Comparison of ENCODE assay signal across 28 cellular contexts in the genomic region with DNA sequence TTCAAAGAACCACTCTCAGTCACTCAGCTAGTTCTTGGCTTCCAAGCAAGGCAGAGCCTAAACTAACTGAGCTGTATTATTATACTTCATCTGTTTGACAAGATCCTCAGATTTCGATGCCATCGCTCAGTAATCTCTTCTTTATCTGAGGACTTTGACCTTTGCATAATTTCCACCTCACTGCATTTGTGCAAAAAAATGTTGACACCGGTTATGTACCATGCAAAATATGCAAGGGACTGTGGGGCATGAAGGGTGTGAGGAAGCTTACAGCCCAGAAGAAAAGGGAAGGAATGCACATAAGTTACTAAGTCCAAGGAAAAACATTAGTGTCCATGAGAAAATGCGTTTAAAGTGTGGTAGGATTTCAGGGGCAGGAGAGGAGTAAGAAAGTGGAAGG.
"Had no signal": no experiment of that assay in that cellular context is flagged by ENCODE, and none has a peak within 500 bp of the region (broad histone marks: within the 10 kb centered on the region; RNA-seq: fewer than 3 reads in every experiment).

No MANE protein-coding gene starts in this region.

- H2AFZ ChIP-seq: neural progenitor cell, parathyroid adenoma had no signal

- H3K4me2 ChIP-seq: neural progenitor cell, smooth muscle cell had no signal

- H3K36me3 ChIP-seq: lower lobe of right lung, neural progenitor cell, neutrophil, right lobe of liver, stomach, suprapubic skin, thoracic aorta, tibial artery, uterus had no signal

- DNase-seq: hippocampal formation; kidney; left ventricle myocardium superior; lower lobe of right lung; mammary epithelial cell; mesenchymal stem cell; naive B cell; natural killer cell; nephron progenitor cell; occipital lobe; psoas muscle; right lobe of liver; stimulated activated CD4-positive, alpha-beta T cell treated with anti-CD3 and anti-CD28 coated beads, Interleukin-1b, Interleukin-23, amount 100 ng/mL, for 48 hours; stimulated activated CD4-positive, alpha-beta T cell treated with anti-CD3 and anti-CD28 coated beads, Interleukin-2, amount 100 ng/mL, for 48 hours; stimulated activated CD4-positive, alpha-beta T cell treated with anti-CD3 and anti-CD28 coated beads, Interleukin-4, amount 100 ng/mL, for 4 hours; stimulated activated CD8-positive, alpha-beta memory T cell treated with anti-CD3 and anti-CD28 coated beads, Interleukin-4, amount 100 ng/mL, for 48 hours; stimulated activated naive CD8-positive, alpha-beta T cell treated with anti-CD3 and anti-CD28 coated beads, Interleukin-15, Interleukin-2, amounts not matched to agents 100 U/mL and 50 U/mL, for 24 hours; stomach; tibial artery; uterus had no signal

- H3K27me3 ChIP-seq: neural progenitor cell, neutrophil, right lobe of liver, stomach, suprapubic skin, tibial artery, uterus had no signal

- H3K9me3 ChIP-seq: neutrophil, psoas muscle, right lobe of liver, stomach, suprapubic skin, thoracic aorta, tibial artery, uterus had no signal

- H3K79me2 ChIP-seq: parathyroid adenoma had no signal

- H3K4me1 ChIP-seq: lower lobe of right lung, neural progenitor cell, parathyroid adenoma, psoas muscle, right lobe of liver, stomach, suprapubic skin, tibial artery, uterus had no signal

- H3K9ac ChIP-seq: neural progenitor cell, parathyroid adenoma had no signal

- H3K27ac ChIP-seq: lower lobe of right lung, neural progenitor cell, neutrophil, parathyroid adenoma, psoas muscle, right lobe of liver, stomach, suprapubic skin, thoracic aorta, tibial artery, uterus had no signal

- ATAC-seq: left lobe of liver; left ventricle myocardium superior; lower lobe of right lung; natural killer cell; psoas muscle; right lobe of liver; stimulated activated memory B cell treated with anti-CD40 and anti-IgM and Interleukin-4, amounts not matched to agents 10 μg/mL and 1 μg/mL and 100 μg/mL, for 72 hours; stimulated activated naive CD8-positive, alpha-beta T cell treated with anti-CD3 and anti-CD28 coated beads, Interleukin-15, Interleukin-2, amounts not matched to agents 100 U/mL and 50 U/mL, for 24 hours had no signal

- H3K4me3 ChIP-seq: lower lobe of right lung, neural progenitor cell, psoas muscle, right lobe of liver, smooth muscle cell, stomach, suprapubic skin, thoracic aorta, tibial artery, uterus had no signal
